In the genomic region with DNA sequence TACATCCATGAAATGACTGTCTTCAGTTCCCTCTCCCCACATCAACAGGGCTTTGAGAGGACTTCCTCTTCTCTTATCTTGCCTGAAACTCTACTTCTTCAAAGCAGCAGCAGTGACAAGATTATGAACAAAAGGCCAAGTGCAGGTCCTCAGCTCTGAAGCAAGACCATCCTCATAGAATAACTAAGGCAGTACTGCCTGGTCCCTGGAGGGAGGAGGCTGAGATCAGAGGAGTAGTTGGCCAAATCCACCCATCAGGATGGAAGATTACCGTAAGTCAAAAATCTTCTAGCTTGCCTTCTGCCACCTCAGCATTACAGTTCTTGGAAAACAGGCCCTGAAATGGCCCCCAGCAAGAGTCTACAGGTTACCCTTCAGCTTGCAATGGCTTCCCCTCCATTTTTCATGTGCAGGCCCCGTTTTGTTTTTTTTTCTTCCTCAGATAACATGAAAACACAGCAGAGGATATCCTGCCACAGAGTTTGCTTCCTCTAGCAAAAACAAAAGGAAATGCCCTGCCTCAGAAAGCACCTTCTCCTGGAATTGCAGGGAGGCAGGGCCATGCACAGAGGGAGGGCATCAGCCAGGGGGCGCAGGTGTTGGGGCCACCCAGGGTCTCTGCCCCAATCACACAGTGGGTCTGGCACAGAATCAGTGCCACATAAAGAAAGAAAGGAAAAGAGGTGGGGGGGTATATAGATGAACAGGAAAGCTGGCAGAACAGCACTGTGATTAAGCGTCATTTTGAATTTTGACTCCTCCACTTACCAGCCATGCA, we compare ENCODE assay signal across 10 cellular contexts. TPM values are rescaled to one million over a fixed set of nuclear protein-coding genes. Genes with fewer than 3 reads are reported as not detected.
DNase-seq lines count a peak whose midpoint lies in the region; ATAC-seq and TF ChIP-seq lines count a peak whose summit lies in the region.
"Had no signal": no experiment of that assay in that cellular context is flagged by ENCODE, and none has a peak within 500 bp of the region (broad histone marks: within the 10 kb centered on the region; RNA-seq: fewer than 3 reads in every experiment).

No MANE protein-coding gene starts in this region.

- peaks cover 20% of the 10 kb centered on the region for H3K36me3 Mint-ChIP-seq in WTC11

- peaks cover 11% of the 10 kb centered on the region for H3K4me1 Mint-ChIP-seq in WTC11

- WGBS in heart right ventricle, 2 donors = 60 to 65% methylated on average over 4 of the region's 4 CpGs
- 74 to 79% methylated on average over 4 of the region's 4 CpGs for WGBS in thyroid gland, 2 donors

- CTCF ChIA-PET in WTC11 (lab: Charles Lee) = interaction anchor here (0.6 to 1.9 kb wide), 7 partner anchors 34 to 67 kb away, joined by 3 to 9 read pairs (median 4); a partner anchor contains a TSS

- DNase-seq in heart right ventricle (peak; percentile 22 to 27), Right ventricle myocardium inferior (ENCODE audit: missing footprints) (no peak), WTC11 (ENCODE audit: low spot score) (peak; percentile 17), fibroblast of pulmonary artery (ENCODE audit: low read depth) (no peak), thyroid gland (peak in 1 of 2 donors; percentile 7), DMS53 treated with DMSO at 0.1 percent for 48 hours (lab: John Stamatoyannopoulos, UW; ENCODE audit: unreplicated experiment) (no peak)
- DNase-seq: BE2C, NCI-H510A had no signal

- peak overlapping the region; percentile 33 to 87 (median 64) for H3K27ac ChIP-seq in heart right ventricle
- peak overlapping the region in 2 of 3 donors; percentile 21 for H3K27ac ChIP-seq in thyroid gland

- no peaks in the 10 kb centered on the region for H3K9me3 ChIP-seq in heart right ventricle
- no peaks in the 10 kb centered on the region for H3K9me3 ChIP-seq in thyroid gland
- H3K9me3 ChIP-seq: BE2C had no signal

- no peaks in the 10 kb centered on the region for H3K9me3 Mint-ChIP-seq in WTC11

- ATAC-seq in heart right ventricle (peak in 7 of 8 donors; percentile 31 to 82 (median 61)), Right ventricle myocardium inferior (no peak), WTC11 (peak; percentile 65), HG02610 (IDR thresholded peaks at IDR 0.05; ENCODE audit: unreplicated experiment) (no peak), GM18868 (IDR thresholded peaks at IDR 0.05; ENCODE audit: unreplicated experiment) (no peak)

- H3K27me3 ChIP-seq in heart right ventricle (no peaks in the 10 kb centered on the region), thyroid gland (no peaks in the 10 kb centered on the region)
- H3K27me3 ChIP-seq: BE2C had no signal

- intact Hi-C loops in heart right ventricle (cut with DNase I) = loop anchor here in 3 of 10 donors (2.0 to 5.0 kb wide), 2 partner anchors 39 to 41 kb away; a partner anchor contains a TSS
- intact Hi-C loops in Right ventricle myocardium inferior (cut with DNase I) = loop anchor here (5.0 kb wide), 1 partner anchor 36 kb away; no protein-coding TSS in a partner anchor
- intact Hi-C loops in thyroid gland (cut with DNase I) = no loop called here

- POLR2A ChIA-PET in WTC11 (lab: Charles Lee) = no interaction called here

- no peak for TF ChIP-seq POLR2A in thyroid gland (IDR thresholded peaks at IDR 0.05)

- no peaks in the 10 kb centered on the region for H3K27me3 Mint-ChIP-seq in WTC11 (ENCODE audit: low read depth)

- no peak overlapping the region for H3K4me3 ChIP-seq in heart right ventricle
- H3K4me3 ChIP-seq in fibroblast of pulmonary artery (replicated peaks; ENCODE audit: low read depth, low read length) = no peak overlapping the region
- H3K4me3 ChIP-seq in thyroid gland (replicated peaks in 1 of 3) = no peak overlapping the region

- peaks cover 0 to 43% (median 8%) of the 10 kb centered on the region in 9 donors for H3K36me3 ChIP-seq in heart right ventricle
- no peaks in the 10 kb centered on the region for H3K36me3 ChIP-seq in thyroid gland

- TF ChIP-seq CTCF in heart right ventricle (IDR thresholded peaks at IDR 0.05) (peak in 7 of 9 donors; percentile 23 to 63 (median 46)), WTC11 (IDR thresholded peaks at IDR 0.05) (no peak), fibroblast of pulmonary artery (IDR thresholded peaks at IDR 0.05; ENCODE audit: low read length, missing control alignments) (peak; percentile 16), thyroid gland (IDR thresholded peaks at IDR 0.05) (peak in 1 of 6 experiments; percentile 11)

- H3K27ac Mint-ChIP-seq in WTC11 = peak overlapping the region; percentile 15

- no peak overlapping the region for H3K4me3 Mint-ChIP-seq in WTC11

- H3K4me1 ChIP-seq in heart right ventricle (peaks cover 21 to 64% (median 49%) of the 10 kb centered on the region in 9 donors), thyroid gland (peaks cover 14 to 33% of the 10 kb centered on the region in 2 donors)
- H3K4me1 ChIP-seq: BE2C had no signal

TF ChIP-seq in WTC11, 78 proteins besides CTCF, POLR2A, EP300 and RAD21:
- TF ChIP-seq ZNF423 (CRISPR knock-in tag; IDR thresholded peaks at IDR 0.05) = peak; percentile 64; the same call in 1 of the 2 replicates
- TF ChIP-seq, protein P1, sequence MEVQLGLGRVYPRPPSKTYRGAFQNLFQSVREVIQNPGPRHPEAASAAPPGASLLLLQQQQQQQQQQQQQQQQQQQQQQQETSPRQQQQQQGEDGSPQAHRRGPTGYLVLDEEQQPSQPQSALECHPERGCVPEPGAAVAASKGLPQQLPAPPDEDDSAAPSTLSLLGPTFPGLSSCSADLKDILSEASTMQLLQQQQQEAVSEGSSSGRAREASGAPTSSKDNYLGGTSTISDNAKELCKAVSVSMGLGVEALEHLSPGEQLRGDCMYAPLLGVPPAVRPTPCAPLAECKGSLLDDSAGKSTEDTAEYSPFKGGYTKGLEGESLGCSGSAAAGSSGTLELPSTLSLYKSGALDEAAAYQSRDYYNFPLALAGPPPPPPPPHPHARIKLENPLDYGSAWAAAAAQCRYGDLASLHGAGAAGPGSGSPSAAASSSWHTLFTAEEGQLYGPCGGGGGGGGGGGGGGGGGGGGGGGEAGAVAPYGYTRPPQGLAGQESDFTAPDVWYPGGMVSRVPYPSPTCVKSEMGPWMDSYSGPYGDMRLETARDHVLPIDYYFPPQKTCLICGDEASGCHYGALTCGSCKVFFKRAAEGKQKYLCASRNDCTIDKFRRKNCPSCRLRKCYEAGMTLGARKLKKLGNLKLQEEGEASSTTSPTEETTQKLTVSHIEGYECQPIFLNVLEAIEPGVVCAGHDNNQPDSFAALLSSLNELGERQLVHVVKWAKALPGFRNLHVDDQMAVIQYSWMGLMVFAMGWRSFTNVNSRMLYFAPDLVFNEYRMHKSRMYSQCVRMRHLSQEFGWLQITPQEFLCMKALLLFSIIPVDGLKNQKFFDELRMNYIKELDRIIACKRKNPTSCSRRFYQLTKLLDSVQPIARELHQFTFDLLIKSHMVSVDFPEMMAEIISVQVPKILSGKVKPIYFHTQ (CRISPR knock-in tag; IDR thresholded peaks at IDR 0.05) = no peak
TF ChIP-seq in WTC11: peak in this region for 1.

RNA-seq across cellular contexts. Expression of a gene that starts 40.0 kb away (rescaled TPM):
- total RNA-seq in heart right ventricle (10 to 100 TPM; 20.4 to 37.4 (median 28.2) TPM), Right ventricle myocardium inferior (23.3 TPM), WTC11 (2021) (14.7 to 18.2 TPM (median 15.7 TPM) in 3 replicates), thyroid gland (10 to 100 TPM; 11.9 to 26.7 (median 17.9) TPM)
- 10 to 100 TPM; 12.4 to 23.2 TPM for polyA plus RNA-seq in heart right ventricle

RNA-seq across cellular contexts. Expression of a gene that starts 58.3 kb away (rescaled TPM):
- total RNA-seq in heart right ventricle = 10 to 100 TPM; 12.4 to 23.8 (median 17.4) TPM
- polyA plus RNA-seq in heart right ventricle = 10 to 100 TPM in 1 of 2 donors, 1 to 10 TPM in 1; 7.9 to 17.9 TPM
- 12.1 TPM for total RNA-seq in Right ventricle myocardium inferior
- 65.6 to 66.6 TPM (median 66.0 TPM) in 3 replicates for total RNA-seq in WTC11 (2021)
- 10 to 100 TPM; 10.6 to 14.1 (median 12.4) TPM for total RNA-seq in thyroid gland

Comparison
In these comparisons a context has a peak if more than half of its experiments do, and no peak if none do; other contexts are left out.
1. ATAC-seq: peak in heart right ventricle (7 of 8) and WTC11 (single experiment); none in Right ventricle myocardium inferior (single experiment), HG02610 (single experiment) and GM18868 (single experiment).
2. DNase-seq: peak in heart right ventricle (2 of 2) and WTC11 (single experiment); none in Right ventricle myocardium inferior (single experiment), fibroblast of pulmonary artery (single experiment) and DMS53 treated with DMSO at 0.1 percent for 48 hours (single experiment).